ENCODE assay signal across 9 cellular contexts in the genomic region with DNA sequence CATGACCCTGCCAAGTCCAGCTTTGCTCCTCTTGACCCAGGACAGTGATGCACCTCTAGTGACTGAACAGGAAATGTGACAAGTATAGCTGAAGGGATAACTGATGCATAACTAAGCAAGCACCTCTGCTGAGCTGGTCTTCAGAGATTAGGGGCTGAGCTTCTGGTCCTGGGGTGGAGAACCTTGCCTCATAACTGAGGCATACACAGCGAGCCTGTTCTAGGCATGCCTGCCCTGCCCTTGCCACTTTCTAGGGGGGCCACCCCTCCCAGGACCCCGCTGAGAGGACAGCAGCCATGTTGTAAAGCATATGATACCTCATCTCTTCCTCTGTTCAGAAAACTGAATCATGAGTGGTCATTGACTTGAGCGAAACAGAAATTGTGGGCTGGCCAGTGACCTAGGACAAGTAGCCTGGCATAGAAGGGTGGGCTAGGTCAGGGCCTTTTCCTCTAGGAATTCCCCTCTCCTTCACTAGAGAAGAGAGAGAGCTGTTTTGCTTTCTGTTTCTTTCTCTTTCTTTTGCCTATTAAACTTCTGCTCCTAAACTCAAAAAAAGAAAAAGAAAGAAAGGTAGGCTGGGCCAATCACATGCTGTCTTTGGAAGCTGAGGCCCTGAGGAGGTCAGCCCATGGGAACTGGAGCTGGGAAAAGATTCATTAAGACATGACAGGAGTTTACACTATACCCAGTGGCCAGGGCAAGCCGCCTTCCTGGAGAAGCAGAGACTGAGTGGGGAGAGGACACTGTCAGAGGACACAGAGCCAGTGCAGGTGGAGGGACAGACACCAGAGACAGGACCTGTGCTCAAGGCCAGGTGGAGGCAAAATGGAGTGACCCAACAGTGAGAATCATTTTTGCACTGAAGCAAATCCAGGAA. TPM values are rescaled to one million over a fixed set of nuclear protein-coding genes. Genes with fewer than 3 reads are reported as not detected.
DNase-seq lines count a peak whose midpoint lies in the region; ATAC-seq and TF ChIP-seq lines count a peak whose summit lies in the region.
"Had no signal": no experiment of that assay in that cellular context is flagged by ENCODE, and none has a peak within 500 bp of the region (broad histone marks: within the 10 kb centered on the region; RNA-seq: fewer than 3 reads in every experiment).

No MANE protein-coding gene starts in this region.

- H3K4me3 ChIP-seq in GM12865 (ENCODE audit: low read depth, low read length) (peak overlapping the region; percentile 38), brain microvascular endothelial cell (ENCODE audit: low read depth, low read length) (no peak overlapping the region)

- in situ Hi-C loops in brain microvascular endothelial cell (cut with HindIII; ENCODE audit: low pct_ligation_motif_present, low sequenced_read_pairs) = no loop called here

- H3K27ac Mint-ChIP-seq in activated T-helper 2 cell treated with anti-CD3 and anti-CD28 coated beads, Interferon-gamma antibody, Interleukin-2, Interleukin-4, amounts not matched to agents 10 μg/mL and 5 μg/mL and 100 μg/mL, durations not matched to agents 14 hours and 24 hours and 36 hours = peak overlapping the region; percentile 24

- no peaks in the 10 kb centered on the region for H3K27me3 Mint-ChIP-seq in activated T-helper 2 cell treated with anti-CD3 and anti-CD28 coated beads, Interferon-gamma antibody, Interleukin-2, Interleukin-4, amounts not matched to agents 10 μg/mL and 5 μg/mL and 100 μg/mL, durations not matched to agents 14 hours and 24 hours and 36 hours (ENCODE audit: low read depth)

- intact Hi-C loops in activated T-helper 2 cell treated with anti-CD3 and anti-CD28 coated beads, Interferon-gamma antibody, Interleukin-2, Interleukin-4, amounts not matched to agents 10 μg/mL and 5 μg/mL and 100 μg/mL, durations not matched to agents 14 hours and 24 hours and 36 hours (cut with micrococcal nuclease) = no loop called here

- TF ChIP-seq CTCF in GM12865 (IDR thresholded peaks at IDR 0.05; ENCODE audit: insufficient read depth, low read depth, low read length, missing control alignments) (no peak), brain microvascular endothelial cell (IDR thresholded peaks at IDR 0.05; ENCODE audit: low read depth, low read length, missing control alignments) (no peak)

- peak; percentile 74 for DNase-seq in GM12865 (ENCODE audit: low read depth)
- no peak for DNase-seq in activated T-helper 2 cell treated with anti-CD3 and anti-CD28 coated beads, Interferon-gamma antibody, Interleukin-2, Interleukin-4, amounts not matched to agents 10 μg/mL and 5 μg/mL and 100 μg/mL, durations not matched to agents 14 hours and 24 hours and 36 hours (ENCODE audit: low spot score)
- DNase-seq in NCI-H524 treated with DMSO at 0.1 percent for 48 hours (lab: John Stamatoyannopoulos, UW) = no peak
- no peak for DNase-seq in NCI-H1930 (lab: John Stamatoyannopoulos, UW)
- DNase-seq in NCI-H1436 treated with DMSO at 0.1 percent for 48 hours (lab: John Stamatoyannopoulos, UW) = no peak
- no peak for DNase-seq in brain microvascular endothelial cell
- DNase-seq: NCI-H1436 had no signal

- H3K36me3 ChIP-seq in brain microvascular endothelial cell (replicated peaks) = no peaks in the 10 kb centered on the region

- H3K36me3 Mint-ChIP-seq in activated T-helper 2 cell treated with anti-CD3 and anti-CD28 coated beads, Interferon-gamma antibody, Interleukin-2, Interleukin-4, amounts not matched to agents 10 μg/mL and 5 μg/mL and 100 μg/mL, durations not matched to agents 14 hours and 24 hours and 36 hours (ENCODE audit: low read depth) = no peaks in the 10 kb centered on the region

- no peaks in the 10 kb centered on the region for H3K9me3 Mint-ChIP-seq in activated T-helper 2 cell treated with anti-CD3 and anti-CD28 coated beads, Interferon-gamma antibody, Interleukin-2, Interleukin-4, amounts not matched to agents 10 μg/mL and 5 μg/mL and 100 μg/mL, durations not matched to agents 14 hours and 24 hours and 36 hours

- peaks cover 12% of the 10 kb centered on the region for H3K4me1 Mint-ChIP-seq in activated T-helper 2 cell treated with anti-CD3 and anti-CD28 coated beads, Interferon-gamma antibody, Interleukin-2, Interleukin-4, amounts not matched to agents 10 μg/mL and 5 μg/mL and 100 μg/mL, durations not matched to agents 14 hours and 24 hours and 36 hours (ENCODE audit: low read depth)

- no peaks in the 10 kb centered on the region for H3K27me3 ChIP-seq in brain microvascular endothelial cell (replicated peaks)

- H3K4me3 Mint-ChIP-seq in activated T-helper 2 cell treated with anti-CD3 and anti-CD28 coated beads, Interferon-gamma antibody, Interleukin-2, Interleukin-4, amounts not matched to agents 10 μg/mL and 5 μg/mL and 100 μg/mL, durations not matched to agents 14 hours and 24 hours and 36 hours (ENCODE audit: low read depth) = no peak overlapping the region

- H3K27ac ChIP-seq in brain microvascular endothelial cell = no peak overlapping the region

- ATAC-seq in GM19324 (IDR thresholded peaks at IDR 0.05; ENCODE audit: low FRiP score, unreplicated experiment) = peak; percentile 80
- peak; percentile 71 for ATAC-seq in HG02981 (IDR thresholded peaks at IDR 0.05; ENCODE audit: unreplicated experiment)

RNA-seq across cellular contexts. Expression of a gene that starts 23.1 kb away (rescaled TPM):
- 11.4 and 12.3 TPM in 2 replicates for total RNA-seq in activated T-helper 2 cell treated with anti-CD3 and anti-CD28 coated beads, Interferon-gamma antibody, Interleukin-2, Interleukin-4, amounts not matched to agents 10 μg/mL and 5 μg/mL and 100 μg/mL, durations not matched to agents 14 hours and 24 hours and 36 hours

RNA-seq across cellular contexts. Expression of a gene that starts 28.5 kb away (rescaled TPM):
- total RNA-seq in activated T-helper 2 cell treated with anti-CD3 and anti-CD28 coated beads, Interferon-gamma antibody, Interleukin-2, Interleukin-4, amounts not matched to agents 10 μg/mL and 5 μg/mL and 100 μg/mL, durations not matched to agents 14 hours and 24 hours and 36 hours = 0.39 and 0.48 TPM in 2 replicates
